Comparison of ENCODE assay signal across 15 cellular contexts in the genomic region with DNA sequence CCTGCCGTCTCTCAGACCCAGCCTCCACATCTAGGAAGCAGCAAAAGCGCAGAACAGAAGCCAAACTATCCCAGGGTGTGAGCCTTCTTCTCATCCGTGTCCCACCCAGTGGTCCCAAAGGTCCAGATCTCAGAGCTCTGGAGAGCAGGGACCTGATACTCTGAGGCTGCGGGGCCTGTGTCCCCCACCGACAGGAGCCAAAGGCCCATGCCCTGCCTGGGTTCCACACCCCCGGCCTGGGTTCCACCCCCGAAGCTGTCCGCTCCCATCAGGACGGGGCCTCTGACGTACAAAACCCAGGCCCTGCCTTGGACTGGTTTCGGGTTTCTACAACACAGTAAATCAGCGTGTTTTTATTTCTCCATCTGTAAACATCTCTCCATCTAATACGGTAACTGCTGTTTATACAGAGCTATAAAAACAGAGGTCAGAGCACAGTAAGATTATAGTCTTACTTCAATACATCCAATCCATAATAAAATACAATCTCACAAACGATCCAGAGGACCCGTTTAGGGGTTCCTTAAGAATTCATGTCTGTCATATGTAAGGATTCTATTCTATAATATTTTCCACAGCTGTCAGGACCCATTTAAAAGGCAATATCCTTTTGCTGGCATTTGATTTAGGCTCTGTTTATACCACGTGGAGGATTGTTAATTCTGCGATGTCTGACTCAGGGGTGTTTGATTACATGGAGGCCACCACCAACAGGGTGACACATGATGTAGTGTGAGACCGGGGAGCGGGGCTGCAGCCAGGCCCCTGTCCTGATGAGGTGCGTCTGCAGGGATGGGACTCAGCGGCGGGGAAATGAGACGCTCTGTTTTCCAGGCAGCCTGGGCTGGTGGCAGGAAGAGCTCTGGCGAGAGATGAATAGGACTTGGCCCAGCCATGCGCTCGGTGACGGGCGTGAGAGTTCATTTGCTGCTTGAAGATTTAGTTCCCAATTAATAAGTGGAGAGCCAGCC.
A peak's percentile ranks its signal among the peaks of the same experiment; 100 is the strongest.
DNase-seq lines count a peak whose midpoint lies in the region; FAIRE-seq and TF ChIP-seq lines count a peak whose summit lies in the region.
"Had no signal": no experiment of that assay in that cellular context is flagged by ENCODE, and none has a peak within 500 bp of the region (broad histone marks: within the 10 kb centered on the region; RNA-seq: fewer than 3 reads in every experiment).

No MANE protein-coding gene starts in this region.

- H3K4me1 ChIP-seq in kidney (ENCODE audit: control insufficient read depth in 1 of 2, insufficient read depth in 1 of 2, low read depth in 1 of 2, low read length in 2 of 2) (peaks cover 0 to 5% of the 10 kb centered on the region in 2 donors), skeletal muscle tissue (ENCODE audit: control insufficient read depth in 3 of 3, insufficient read depth in 3 of 3, low read length in 3 of 3) (peaks cover 0 to 9% (median 3%) of the 10 kb centered on the region in 3 donors)

- no peak for FAIRE-seq in kidney (lab: Jason Lieb, UNC)

- no peak overlapping the region for H3K9ac ChIP-seq in kidney (ENCODE audit: low read length in 2 of 2)
- peak overlapping the region in 2 of 3 donors; percentile 25 to 45 for H3K9ac ChIP-seq in skeletal muscle tissue (ENCODE audit: low read depth in 1 of 3, low read length in 3 of 3)

- intact Hi-C loops in kidney (cut with DNase I) = no loop called here

- H3K4me3 ChIP-seq in kidney (ENCODE audit: low read length in 2 of 2) = no peak overlapping the region
- H3K4me3 ChIP-seq in skeletal muscle tissue (ENCODE audit: low read length in 3 of 3) = no peak overlapping the region
- H3K4me3 ChIP-seq: dorsolateral prefrontal cortex, SK-N-MC had no signal

- TF ChIP-seq CTCF in VCaP (conservative IDR thresholded peaks at IDR 0.05) (no peak), kidney (IDR thresholded peaks at IDR 0.05; ENCODE audit: borderline replicate concordance, extremely low read depth, insufficient read depth) (no peak)

- H3K27ac ChIP-seq in VCaP (peak overlapping the region; percentile 67), kidney (ENCODE audit: low read depth in 2 of 2, low read length in 2 of 2) (no peak overlapping the region), skeletal muscle tissue (ENCODE audit: low read depth, low read length) (peak overlapping the region; percentile 25)
- H3K27ac ChIP-seq: dorsolateral prefrontal cortex, SK-N-MC had no signal

- H3K9me3 ChIP-seq in kidney (ENCODE audit: control insufficient read depth in 1 of 2, low read length in 2 of 2) = no peaks in the 10 kb centered on the region
- H3K9me3 ChIP-seq in skeletal muscle tissue (ENCODE audit: control insufficient read depth in 3 of 3, low read length in 3 of 3) = no peaks in the 10 kb centered on the region

- H3K36me3 ChIP-seq in kidney (ENCODE audit: control insufficient read depth in 1 of 2, insufficient read depth in 2 of 2, low read length in 2 of 2) (no peaks in the 10 kb centered on the region), skeletal muscle tissue (ENCODE audit: control insufficient read depth in 3 of 3, insufficient read depth in 3 of 3, low read length in 3 of 3) (no peaks in the 10 kb centered on the region)

- peaks cover 0 to 3% (median 0%) of the 10 kb centered on the region in 3 donors for H3K27me3 ChIP-seq in skeletal muscle tissue (ENCODE audit: control insufficient read depth in 3 of 3, insufficient read depth in 3 of 3, low read length in 3 of 3)

- DNase-seq in HT1080 (ENCODE audit: low read depth) = peak; percentile 32
- DNase-seq in kidney = peak; percentile 78
- no peak for DNase-seq in activated CD4-positive, alpha-beta T cell treated with anti-CD3 and anti-CD28 coated beads for 4 hours
- DNase-seq in NCI-H524 treated with DMSO at 0.1 percent for 48 hours (lab: John Stamatoyannopoulos, UW) = no peak
- DNase-seq in D341Med (ENCODE audit: low spot score) = no peak
- DNase-seq: activated B cell treated with CpG ODN at 0.5 μM for 24 hours; amniotic stem cell; CD4-positive, CD25-positive, alpha-beta regulatory T cell; HFFc6; NCI-H1048; NCI-H526 treated with DMSO at 0.1 percent for 48 hours had no signal

Comparison
In these comparisons a context has a peak if more than half of its experiments do, and no peak if none do; other contexts are left out.
1. DNase-seq: peak in HT1080 (single experiment) and kidney (single experiment); none in activated CD4-positive, alpha-beta T cell treated with anti-CD3 and anti-CD28 coated beads for 4 hours (0 of 2), NCI-H524 treated with DMSO at 0.1 percent for 48 hours (single experiment) and D341Med (single experiment).
2. H3K27ac ChIP-seq: peak in VCaP (single experiment) and skeletal muscle tissue (single experiment); none in kidney (0 of 2).
3. H3K9ac ChIP-seq: peak in skeletal muscle tissue (2 of 3); none in kidney (0 of 2).